In the genomic region with DNA sequence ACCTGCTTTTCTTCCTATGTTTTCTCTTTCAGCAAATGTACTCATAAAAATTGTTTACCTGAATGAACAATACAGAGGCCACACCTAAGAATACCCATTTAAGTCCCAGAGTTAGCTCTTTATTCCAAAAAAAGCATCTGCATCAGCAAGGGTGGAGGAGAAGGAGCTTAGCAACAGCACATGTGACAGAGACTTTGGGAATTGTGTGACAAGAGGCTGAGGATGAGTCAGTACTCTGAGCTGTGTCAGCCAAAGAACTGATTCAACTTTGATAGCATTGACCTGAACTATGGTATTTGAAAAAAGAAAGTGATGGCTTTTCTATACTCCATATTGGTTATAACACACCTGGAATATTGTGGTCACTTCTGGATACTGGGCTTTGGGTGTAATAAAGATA, we compare ENCODE assay signal across 17 cellular contexts.
"Had no signal": no experiment of that assay in that cellular context is flagged by ENCODE, and none has a peak within 500 bp of the region (broad histone marks: within the 10 kb centered on the region; RNA-seq: fewer than 3 reads in every experiment).

No MANE protein-coding gene starts in this region.

- DNase-seq: IMR-90, Kasumi-1, NCI-H1092, NCI-H1105 treated with DMSO at 0.1 percent for 48 hours, NCI-H1436, NCI-H187, NCI-H2029, NCI-H2081 treated with DMSO at 0.1 percent for 48 hours, NCI-H2227 treated with DMSO at 0.1 percent for 48 hours, NCI-H524, NCI-H526 treated with DMSO at 0.1 percent for 48 hours, NCI-H774, SHP77, SK-N-SH, SW 1271 had no signal

- H3K27ac ChIP-seq: KMS-11, RWPE1 had no signal

- H3K9ac ChIP-seq: KMS-11, SK-N-SH had no signal

- H3K4me2 ChIP-seq: KMS-11, SK-N-SH had no signal
